Comparison of ENCODE assay signal across 9 cellular contexts in genomic region chr5:124599048-124599973, GRCh38.
A peak's percentile ranks its signal among the peaks of the same experiment; 100 is the strongest.
DNase-seq lines count a peak whose midpoint lies in the region; ATAC-seq and TF ChIP-seq lines count a peak whose summit lies in the region.
"Had no signal": no experiment of that assay in that cellular context is flagged by ENCODE, and none has a peak within 500 bp of the region (broad histone marks: within the 10 kb centered on the region; RNA-seq: fewer than 3 reads in every experiment).

No MANE protein-coding gene starts in this region.

- POLR2A ChIA-PET in Panc1 (lab: Charles Lee), result interaction anchor here (0.6 to 1.2 kb wide), 3 partner anchors 146 to 898 kb away, joined by 3 read pairs; no protein-coding TSS in a partner anchor

- DNase-seq in G401 (ENCODE audit: low spot score) (peak; percentile 84), Panc1 (ENCODE audit: low read depth, low spot score) (peak; percentile 43), esophagus squamous epithelium (lab: John Stamatoyannopoulos, UW) (no peak), psoas muscle (no peak), OCI-M1 (lab: John Stamatoyannopoulos, UW) (no peak)
- no peak for DNase-seq in activated CD4-positive, CD25-positive, alpha-beta regulatory T cell (lab: John Stamatoyannopoulos, UW)

- H3K9me3 ChIP-seq in Panc1 (ENCODE audit: control insufficient read depth, insufficient read depth, low read depth, low read length) (no peaks in the 10 kb centered on the region), esophagus squamous epithelium (no peaks in the 10 kb centered on the region), psoas muscle (no peaks in the 10 kb centered on the region)

- H3K27me3 ChIP-seq in Panc1 (ENCODE audit: control insufficient read depth, insufficient read depth, low read length) (no peaks in the 10 kb centered on the region), esophagus squamous epithelium (no peaks in the 10 kb centered on the region), psoas muscle (ENCODE audit: insufficient read depth in 3 of 3, low read length in 2 of 3) (no peaks in the 10 kb centered on the region)

- in situ Hi-C loops in G401 (cut with HindIII; ENCODE audit: low sequenced_read_pairs), result no loop called here
- in situ Hi-C loops in Panc1 (cut with HindIII; ENCODE audit: low pct_unique_long_range_greater_than_20kb, low sequenced_read_pairs), result no loop called here

- no TSS peak for BruUV-seq in Panc1 (replicated peaks; lab: Mats Ljungman, UMichigan)

- H3K36me3 ChIP-seq in Panc1 (ENCODE audit: control insufficient read depth, insufficient read depth, low read length), result no peaks in the 10 kb centered on the region
- H3K36me3 ChIP-seq in esophagus squamous epithelium, result no peaks in the 10 kb centered on the region
- H3K36me3 ChIP-seq in psoas muscle (ENCODE audit: insufficient read depth in 1 of 2, low read depth in 1 of 2), result no peaks in the 10 kb centered on the region

- WGBS in esophagus squamous epithelium, 2 donors, result 28 to 29% methylated on average over 8 to 9 of the region's 9 CpGs
- WGBS in psoas muscle, 3 donors, result 15 to 22% (median 16%) methylated on average over 9 of the region's 9 CpGs

- intact Hi-C loops in Panc1 (cut with micrococcal nuclease; ENCODE audit: unreplicated experiment), result no loop called here
- intact Hi-C loops in esophagus squamous epithelium (cut with DNase I), result no loop called here
- intact Hi-C loops in psoas muscle (cut with DNase I), result no loop called here

- H3K4me3 ChIP-seq in Panc1 (ENCODE audit: low read depth in 2 of 2, low read length in 2 of 2), result peak overlapping the region in 1 of 2 experiments; percentile 19; a peak in 2 of 4 replicates
- no peak overlapping the region for H3K4me3 ChIP-seq in esophagus squamous epithelium
- peak overlapping the region; percentile 39 for H3K4me3 ChIP-seq in psoas muscle

- no peak for TF ChIP-seq POLR2A in esophagus squamous epithelium (IDR thresholded peaks at IDR 0.05)

- ATAC-seq in HG03066 (IDR thresholded peaks at IDR 0.05; ENCODE audit: low read depth, unreplicated experiment), result peak; percentile 71
- ATAC-seq in Panc1, result peak; percentile 83
- peak; percentile 61 to 77 (median 70) for ATAC-seq in psoas muscle
- no peak for ATAC-seq in GM18517 (IDR thresholded peaks at IDR 0.05; ENCODE audit: unreplicated experiment)

- TF ChIP-seq CTCF in Panc1 (IDR thresholded peaks at IDR 0.05), result no peak
- TF ChIP-seq CTCF in esophagus squamous epithelium (IDR thresholded peaks at IDR 0.05), result no peak
- TF ChIP-seq CTCF in psoas muscle (IDR thresholded peaks at IDR 0.05), result no peak

- H3K27ac ChIP-seq in Panc1 (ENCODE audit: low read length) (peak overlapping the region; percentile 97), esophagus squamous epithelium (peak overlapping the region in 3 of 4 donors; percentile 5 to 61 (median 39)), psoas muscle (peak overlapping the region; percentile 44)
- H3K27ac ChIP-seq: HL-60 had no signal

- H3K4me1 ChIP-seq in Panc1 (ENCODE audit: control insufficient read depth, insufficient read depth, low read length) (peaks cover 47% of the 10 kb centered on the region), esophagus squamous epithelium (peaks cover 8 to 41% (median 22%) of the 10 kb centered on the region in 3 donors), psoas muscle (peaks cover 27% of the 10 kb centered on the region)

- CTCF ChIA-PET in Panc1 (lab: Charles Lee), result interaction anchor here (0.5 kb wide), 1 partner anchor 948 kb away, joined by 3 read pairs; no protein-coding TSS in a partner anchor

Comparison
In these comparisons a context has a peak if more than half of its experiments do, and no peak if none do; other contexts are left out.
1. DNase-seq: peak in G401 (single experiment) and Panc1 (single experiment); none in esophagus squamous epithelium (single experiment), psoas muscle (0 of 2), OCI-M1 (single experiment) and activated CD4-positive, CD25-positive, alpha-beta regulatory T cell (0 of 4).
2. H3K27ac ChIP-seq: peak in every context shown above with its lines; median percentile 97 in Panc1; 44 in psoas muscle; 39 in esophagus squamous epithelium.